ENCODE assay signal across 8 cellular contexts in the genomic region with DNA sequence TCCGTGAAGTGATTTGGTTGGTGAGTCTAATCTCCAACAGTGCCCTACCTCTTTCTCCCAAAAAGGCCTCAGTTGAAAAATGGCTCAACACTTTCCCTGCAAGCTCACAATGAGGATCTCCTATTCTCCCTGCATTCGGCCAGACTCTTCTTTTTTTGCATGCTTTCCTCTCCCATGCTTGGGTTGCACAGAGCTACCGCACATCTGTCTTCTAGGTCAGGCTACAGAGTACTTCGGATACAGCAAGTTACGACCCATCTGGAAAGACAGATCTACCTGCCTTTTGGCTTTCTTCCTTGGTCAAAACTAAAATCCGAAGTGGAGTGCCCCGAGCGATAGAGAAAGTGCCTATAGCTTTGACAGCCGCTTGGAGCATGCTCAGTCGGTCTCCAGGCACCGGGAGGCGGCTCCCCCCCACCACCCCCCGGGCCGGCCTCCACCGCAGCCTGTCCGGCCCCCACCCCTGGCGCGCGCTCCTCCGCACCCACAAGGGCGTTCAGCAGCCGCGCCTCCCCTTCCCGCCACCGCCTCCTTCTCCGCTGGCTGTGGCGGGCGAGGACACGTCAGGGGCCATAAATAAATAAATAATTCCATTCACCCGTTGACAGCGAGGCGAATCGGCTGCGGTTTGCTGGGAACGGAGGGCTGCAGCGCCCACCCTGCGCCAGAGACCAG. TPM values are rescaled to one million over a fixed set of nuclear protein-coding genes. Genes with fewer than 3 reads are reported as not detected.
A peak's percentile ranks its signal among the peaks of the same experiment; 100 is the strongest.
DNase-seq lines count a peak whose midpoint lies in the region; ATAC-seq and TF ChIP-seq lines count a peak whose summit lies in the region.

SLC16A7 (plus strand) TSS at position 473 of the 675 bp plus-strand sequence. CDS start 108,773 bp downstream, outside the sequence.

- H3K9ac ChIP-seq in HUES64 (ENCODE audit: low read depth, low read length), result peak within 1 kb of the TSS; percentile 50

- WGBS in HUES64, result under 1% methylated on average over 36 of the region's 37 CpGs

- no peaks in the 10 kb centered on the region for H3K36me3 ChIP-seq in HUES64 (ENCODE audit: insufficient read depth, low read length)

- peaks cover 8% of the 10 kb centered on the region; the same call in 1 of the 2 replicates for H3K4me1 ChIP-seq in HUES64 (ENCODE audit: insufficient read depth, low read length)

- H3K27ac ChIP-seq in HUES64 (ENCODE audit: low read depth, low read length), result no peak within 1 kb of the TSS

- no peaks in the 10 kb centered on the region for H3K9me3 ChIP-seq in HUES64 (ENCODE audit: insufficient read depth, low read depth, low read length)

- peak; percentile 66 for ATAC-seq in GM21515 (IDR thresholded peaks at IDR 0.05; ENCODE audit: unreplicated experiment)

- no peak for TF ChIP-seq CTCF in epithelial cell of proximal tubule (conservative IDR thresholded peaks at IDR 0.05; ENCODE audit: low read depth, low read length)

- peak within 1 kb of the TSS; percentile 58 for H3K4me3 ChIP-seq in HUES64 (ENCODE audit: low read length)
- peak within 1 kb of the TSS; percentile 73 for H3K4me3 ChIP-seq in epithelial cell of proximal tubule (ENCODE audit: low read depth, low read length)

- peaks cover 34% of the 10 kb centered on the region for H3K27me3 ChIP-seq in HUES64 (ENCODE audit: insufficient read depth, low read length)

- DNase-seq in COR-L47 (lab: John Stamatoyannopoulos, UW) (peak; percentile 92), OCI-M1 (lab: John Stamatoyannopoulos, UW) (peak; percentile 95), activated T-cell treated with anti-CD3 and anti-CD28 coated beads for 4 hours (peak; percentile 75), epithelial cell of proximal tubule (ENCODE audit: low read depth) (no peak), mucosa of gallbladder (ENCODE audit: low spot score) (peak; percentile 91)
- peak; percentile 82 for DNase-seq in stimulated activated CD8-positive, alpha-beta memory T cell treated with anti-CD3 and anti-CD28 coated beads, Interleukin-4, amount 100 ng/mL, for 24 hours (ENCODE audit: low read depth)

RNA-seq across cellular contexts. Expression of gene SLC16A7, which starts in this region (rescaled TPM):
- 1.2 TPM for polyA plus RNA-seq in HUES64 (2013, experiment 1 of 2)
- 1.7 TPM for polyA plus RNA-seq in HUES64 (2013, experiment 2 of 2)
- total RNA-seq in epithelial cell of proximal tubule (2.4 and 9.3 TPM in 2 replicates), mucosa of gallbladder (86.5 TPM)
